8 cellular contexts compared by ENCODE assay signal in genomic region chr2:127025357-127026062, GRCh38.
A peak's percentile ranks its signal among the peaks of the same experiment; 100 is the strongest.
DNase-seq lines count a peak whose midpoint lies in the region; ATAC-seq and TF ChIP-seq lines count a peak whose summit lies in the region.

No MANE protein-coding gene starts in this region.

- dilution Hi-C loops in mammary epithelial cell (cut with HindIII; ENCODE audit: low sequenced_read_pairs), result no loop called here

- POLR2A ChIA-PET in HEK293T (lab: Yijun Ruan, JAX), result interaction anchor here (1.1 kb wide), 1 partner anchor 26 kb away, joined by 3 read pairs; no protein-coding TSS in a partner anchor
- POLR2A ChIA-PET in WTC11 (lab: Charles Lee), result no interaction called here

- H3K27ac Mint-ChIP-seq in WTC11, result no peak overlapping the region; the same call in 1 of the 2 replicates

- peaks cover 12% of the 10 kb centered on the region for H3K27me3 Mint-ChIP-seq in WTC11 (ENCODE audit: low read depth)

- intact Hi-C loops in mammary epithelial cell (cut with micrococcal nuclease), result no loop called here

- H4K20me1 ChIP-seq in mammary epithelial cell (ENCODE audit: insufficient read depth, low read length), result no peaks in the 10 kb centered on the region

- H3K4me3 ChIP-seq in mammary epithelial cell (replicated peaks in 1 of 3; ENCODE audit: insufficient read depth in 1 of 3, low read depth in 2 of 3, low read length in 3 of 3), result peak overlapping the region; percentile 18 to 36 (median 35)

- H3K36me3 Mint-ChIP-seq in WTC11, result no peaks in the 10 kb centered on the region

- H3K9me3 Mint-ChIP-seq in WTC11, result peaks cover 10% of the 10 kb centered on the region; the same call in 1 of the 2 replicates

- peak overlapping the region; percentile 80 for H3K4me2 ChIP-seq in mammary epithelial cell (ENCODE audit: insufficient read depth, low read depth, low read length)

- peak overlapping the region; percentile 86 for H2AFZ ChIP-seq in mammary epithelial cell (ENCODE audit: low read depth, low read length)

- H3K79me2 ChIP-seq in mammary epithelial cell (ENCODE audit: insufficient read depth, low read length), result no peaks in the 10 kb centered on the region

- H3K4me1 ChIP-seq in mammary epithelial cell (ENCODE audit: insufficient read depth, low read length), result peaks cover 9% of the 10 kb centered on the region

- peak overlapping the region; percentile 77 for H3K4me3 Mint-ChIP-seq in WTC11

- no TSS peak for BruUV-seq in mammary epithelial cell (replicated peaks; lab: Mats Ljungman, UMichigan)

- no peak overlapping the region for H3K27ac ChIP-seq in mammary epithelial cell (ENCODE audit: insufficient read depth, low read depth, low read length)

- H3K36me3 ChIP-seq in mammary epithelial cell (ENCODE audit: insufficient read depth, low read length), result no peaks in the 10 kb centered on the region

- TF ChIP-seq CTCF in GM10266 (IDR thresholded peaks at IDR 0.05; ENCODE audit: control insufficient read depth, insufficient read depth, low read depth, missing control alignments) (peak; percentile 26), WTC11 (IDR thresholded peaks at IDR 0.05) (0 out of 2 replicates have a peak, but pooled peaks have one; percentile 30), mammary epithelial cell (conservative IDR thresholded peaks at IDR 0.05 in 1 of 2, IDR thresholded peaks at IDR 0.05 in 1 of 2; ENCODE audit: extremely low read depth in 1 of 2, insufficient read depth in 1 of 2, low read depth in 1 of 2, low read length in 2 of 2) (peak in 1 of 2 donors; percentile 28)

- H3K27me3 ChIP-seq in mammary epithelial cell (ENCODE audit: insufficient read depth, low read length), result no peaks in the 10 kb centered on the region

- H3K9ac ChIP-seq in mammary epithelial cell (ENCODE audit: insufficient read depth, low read length), result no peak overlapping the region

- peaks cover 9% of the 10 kb centered on the region for H3K4me1 Mint-ChIP-seq in WTC11

- in situ Hi-C loops in mammary epithelial cell (cut with MboI; ENCODE audit: low sequenced_read_pairs in 2 of 2), result no loop called here

- peak; percentile 73 for ATAC-seq in WTC11

- CTCF ChIA-PET in HEK293T (lab: Yijun Ruan, JAX) (no interaction called here), WTC11 (lab: Charles Lee) (interaction anchor here (0.6 to 2.9 kb wide), 10 partner anchors 11 to 261 kb away, joined by 3 to 16 read pairs (median 6); no protein-coding TSS in a partner anchor), mammary epithelial cell (lab: Charles Lee; ENCODE audit: low non-redundant PET) (interaction anchor here (0.5 kb wide), 1 partner anchor 16 kb away, joined by 10 read pairs; no protein-coding TSS in a partner anchor)

- peaks cover 3% of the 10 kb centered on the region for H3K9me3 ChIP-seq in mammary epithelial cell (replicated peaks; ENCODE audit: insufficient read depth, low read length)

- WGBS in mammary epithelial cell (ENCODE audit: low coverage, missing lambda C conversion rate), result 5% methylated on average over 29 of the region's 39 CpGs

- DNase-seq in GM10266 (ENCODE audit: extremely low spot score), result no peak
- peak; percentile 79 for DNase-seq in HEK293T (ENCODE audit: extremely low spot score)
- DNase-seq in NCI-H1694 (lab: John Stamatoyannopoulos, UW), result peak; percentile 87
- peak; percentile 83 for DNase-seq in WTC11 (ENCODE audit: low spot score)
- peak; percentile 70 for DNase-seq in mammary epithelial cell
- DNase-seq in inferior parietal cortex (ENCODE audit: extremely low spot score), result peak; percentile 82
- peak; percentile 25 to 59 for DNase-seq in stimulated activated CD4-positive, alpha-beta T cell treated with anti-CD3 and anti-CD28 coated beads, Interleukin-12 subunit alpha, Interleukin-12 subunit beta, amount 100 ng/mL, for 24 hours (ENCODE audit: low read depth in 2 of 2)
- DNase-seq in SKM-1 (lab: John Stamatoyannopoulos, UW; ENCODE audit: unreplicated experiment), result no peak

TF ChIP-seq in HEK293T, 16 proteins besides CTCF, POLR2A, EP300 and RAD21:
- TF ChIP-seq CTBP1 (IDR thresholded peaks at IDR 0.05; ENCODE audit: borderline replicate concordance) (no peak), FOXA1 (IDR thresholded peaks at IDR 0.05) (no peak), BHLHE40 (IDR thresholded peaks at IDR 0.05; ENCODE audit: borderline replicate concordance) (no peak), LEF1 (IDR thresholded peaks at IDR 0.05; ENCODE audit: borderline replicate concordance) (no peak), ZNF384 (IDR thresholded peaks at IDR 0.05) (no peak)

TF ChIP-seq in WTC11, 78 proteins besides CTCF, POLR2A, EP300 and RAD21 (continues in another document):
- TF ChIP-seq SP1 (CRISPR knock-in tag; conservative IDR thresholded peaks at IDR 0.05), result no peak; the same call in 1 of the 2 replicates
- 0 out of 2 replicates have a peak, but pooled peaks have one; percentile 63 for TF ChIP-seq ZNF138 (CRISPR knock-in tag; conservative IDR thresholded peaks at IDR 0.05)
- TF ChIP-seq ZNF423 (CRISPR knock-in tag; IDR thresholded peaks at IDR 0.05), result peak; percentile 69; the same call in 1 of the 2 replicates
- TF ChIP-seq USF1 (CRISPR knock-in tag; IDR thresholded peaks at IDR 0.05), result no peak; the same call in 1 of the 2 replicates
- no peak for TF ChIP-seq JUN (CRISPR knock-in tag; IDR thresholded peaks at IDR 0.05)
- 0 out of 2 replicates have a peak, but pooled peaks have one; percentile 52 for TF ChIP-seq FOXP1 (CRISPR knock-in tag; IDR thresholded peaks at IDR 0.05; ENCODE audit: borderline replicate concordance)
- TF ChIP-seq ZNF532 (CRISPR knock-in tag; IDR thresholded peaks at IDR 0.05; ENCODE audit: borderline replicate concordance), result 0 out of 2 replicates have a peak, but pooled peaks have one; percentile 5
- TF ChIP-seq, protein P1, sequence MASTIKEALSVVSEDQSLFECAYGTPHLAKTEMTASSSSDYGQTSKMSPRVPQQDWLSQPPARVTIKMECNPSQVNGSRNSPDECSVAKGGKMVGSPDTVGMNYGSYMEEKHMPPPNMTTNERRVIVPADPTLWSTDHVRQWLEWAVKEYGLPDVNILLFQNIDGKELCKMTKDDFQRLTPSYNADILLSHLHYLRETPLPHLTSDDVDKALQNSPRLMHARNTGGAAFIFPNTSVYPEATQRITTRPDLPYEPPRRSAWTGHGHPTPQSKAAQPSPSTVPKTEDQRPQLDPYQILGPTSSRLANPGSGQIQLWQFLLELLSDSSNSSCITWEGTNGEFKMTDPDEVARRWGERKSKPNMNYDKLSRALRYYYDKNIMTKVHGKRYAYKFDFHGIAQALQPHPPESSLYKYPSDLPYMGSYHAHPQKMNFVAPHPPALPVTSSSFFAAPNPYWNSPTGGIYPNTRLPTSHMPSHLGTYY (CRISPR knock-in tag; IDR thresholded peaks at IDR 0.05), result no peak
- TF ChIP-seq NFYB (CRISPR knock-in tag; conservative IDR thresholded peaks at IDR 0.05; ENCODE audit: low read depth), result 0 out of 2 replicates have a peak, but pooled peaks have one; percentile 26
- TF ChIP-seq ETV6 (CRISPR knock-in tag; IDR thresholded peaks at IDR 0.05), result peak; percentile 70; the same call in 1 of the 2 replicates
- TF ChIP-seq RORB (CRISPR knock-in tag; IDR thresholded peaks at IDR 0.05), result no peak
- TF ChIP-seq NR3C1 (CRISPR knock-in tag; conservative IDR thresholded peaks at IDR 0.05; ENCODE audit: low read depth), result no peak

Comparison
In these comparisons a context has a peak if more than half of its experiments do, and no peak if none do; other contexts are left out.
1. DNase-seq: peak in HEK293T (single experiment), NCI-H1694 (single experiment), WTC11 (single experiment), mammary epithelial cell (single experiment), inferior parietal cortex (single experiment) and stimulated activated CD4-positive, alpha-beta T cell treated with anti-CD3 and anti-CD28 coated beads, Interleukin-12 subunit alpha, Interleukin-12 subunit beta, amount 100 ng/mL, for 24 hours (2 of 2); none in GM10266 (single experiment) and SKM-1 (single experiment).